In the genomic region with DNA sequence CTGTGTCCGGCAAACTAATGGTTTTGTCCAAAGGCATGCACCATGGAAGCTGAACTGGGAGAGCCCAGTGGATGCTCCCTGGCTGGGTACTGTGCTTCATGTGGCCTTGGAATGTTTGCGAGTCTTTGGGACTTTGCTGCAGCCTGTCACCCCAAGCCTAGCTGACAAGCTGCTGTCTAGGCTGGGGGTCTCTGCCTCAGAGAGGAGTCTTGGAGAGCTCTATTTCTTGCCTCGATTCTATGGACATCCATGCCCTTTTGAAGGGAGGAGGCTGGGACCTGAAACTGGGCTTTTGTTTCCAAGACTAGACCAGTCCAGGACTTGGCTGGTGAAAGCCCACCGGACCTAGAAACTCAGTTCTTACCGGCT, we compare ENCODE assay signal across 8 cellular contexts. TPM values are rescaled to one million over a fixed set of nuclear protein-coding genes. Genes with fewer than 3 reads are reported as not detected.
A peak's percentile ranks its signal among the peaks of the same experiment; 100 is the strongest.
DNase-seq lines count a peak whose midpoint lies in the region; ATAC-seq and TF ChIP-seq lines count a peak whose summit lies in the region.

No MANE protein-coding gene starts in this region.

- TF ChIP-seq CTCF in KMS-11 (conservative IDR thresholded peaks at IDR 0.05; ENCODE audit: low read depth, low read length), result no peak
- no peak for TF ChIP-seq CTCF in chondrocyte (IDR thresholded peaks at IDR 0.05)

- H3K27ac ChIP-seq in BLaER1 (no peak overlapping the region; the same call in 1 of the 2 replicates), KMS-11 (no peak overlapping the region), muscle layer of duodenum (ENCODE audit: low read length) (no peak overlapping the region)

- H4K20me1 ChIP-seq in BLaER1 (peaks cover 61% of the 10 kb centered on the region), KMS-11 (ENCODE audit: insufficient read depth) (peaks cover 31% of the 10 kb centered on the region)

- DNase-seq in chondrocyte (ENCODE audit: low spot score) (no peak), AG08395 (ENCODE audit: low spot score) (no peak)

- no peaks in the 10 kb centered on the region for H3K27me3 Mint-ChIP-seq in chondrocyte (ENCODE audit: low read depth)

- no peaks in the 10 kb centered on the region for H3K9me3 Mint-ChIP-seq in chondrocyte (ENCODE audit: low read depth)

- peak overlapping the region; percentile 94 for H3K4me3 Mint-ChIP-seq in chondrocyte (ENCODE audit: unreplicated experiment)

- H3K9me3 ChIP-seq in BLaER1 (no peaks in the 10 kb centered on the region), muscle layer of duodenum (ENCODE audit: control insufficient read depth in 1 of 2, low read length in 2 of 2) (no peaks in the 10 kb centered on the region)

- H3K27ac Mint-ChIP-seq in chondrocyte (ENCODE audit: unreplicated experiment), result no peak overlapping the region

- H3K4me1 ChIP-seq in BLaER1 (peaks cover 33% of the 10 kb centered on the region), KMS-11 (ENCODE audit: low read depth, poor library complexity, severe bottlenecking) (peaks cover 40% of the 10 kb centered on the region), muscle layer of duodenum (ENCODE audit: control insufficient read depth in 1 of 2, insufficient read depth in 2 of 2, low read length in 2 of 2) (peaks cover 13 to 29% of the 10 kb centered on the region in 2 donors)

- H3K4me3 ChIP-seq in BLaER1, result peak overlapping the region; percentile 86
- H3K4me3 ChIP-seq in KMS-11 (IDR thresholded peaks at IDR 0.05; ENCODE audit: insufficient read depth, low read depth, low read length), result peak overlapping the region; percentile 81
- H3K4me3 ChIP-seq in muscle layer of duodenum (ENCODE audit: low read depth in 1 of 2, low read length in 2 of 2), result peak overlapping the region; percentile 72 to 98

- no peak overlapping the region for H2AFZ ChIP-seq in KMS-11 (ENCODE audit: low read depth)

- peaks cover 51% of the 10 kb centered on the region for H3K79me2 ChIP-seq in KMS-11 (ENCODE audit: insufficient read depth, low read depth)

- peaks cover 21% of the 10 kb centered on the region for H3K36me3 ChIP-seq in BLaER1
- H3K36me3 ChIP-seq in KMS-11 (ENCODE audit: insufficient read depth), result no peaks in the 10 kb centered on the region
- peaks cover 0 to 11% of the 10 kb centered on the region in 2 donors for H3K36me3 ChIP-seq in muscle layer of duodenum (ENCODE audit: control insufficient read depth in 1 of 2, insufficient read depth in 2 of 2, low read length in 2 of 2)

- H3K9ac ChIP-seq in BLaER1 (peak overlapping the region; percentile 84), KMS-11 (peak overlapping the region; percentile 76; the same call in 1 of the 2 replicates)

- ATAC-seq in HG03280 (IDR thresholded peaks at IDR 0.05; ENCODE audit: unreplicated experiment) (no peak), GM19397 (IDR thresholded peaks at IDR 0.05; ENCODE audit: unreplicated experiment) (no peak), HG03175 (IDR thresholded peaks at IDR 0.05; ENCODE audit: unreplicated experiment) (no peak)

- H3K4me2 ChIP-seq in BLaER1 (peak overlapping the region; percentile 98), KMS-11 (peak overlapping the region; percentile 40)

- H3K4me1 Mint-ChIP-seq in chondrocyte (ENCODE audit: low read depth), result peaks cover 43% of the 10 kb centered on the region

- H3K36me3 Mint-ChIP-seq in chondrocyte (ENCODE audit: low read depth), result peaks cover 1% of the 10 kb centered on the region

- H3K27me3 ChIP-seq in BLaER1 (no peaks in the 10 kb centered on the region), KMS-11 (ENCODE audit: insufficient read depth, low read depth) (no peaks in the 10 kb centered on the region), muscle layer of duodenum (ENCODE audit: low read depth, low read length) (no peaks in the 10 kb centered on the region)

RNA-seq across cellular contexts. Expression of a gene that starts 1.7 kb away (rescaled TPM):
- 2.9 to 4.0 TPM (median 3.1 TPM) in 3 replicates for total RNA-seq in chondrocyte

RNA-seq across cellular contexts. Expression of a gene that starts 31.4 kb away (rescaled TPM):
- 11.5 to 28.5 TPM (median 13.6 TPM) in 3 replicates for total RNA-seq in chondrocyte
